10 cellular contexts compared by ENCODE assay signal in genomic region chr14:38989917-38990546, GRCh38.
DNase-seq lines count a peak whose midpoint lies in the region; ATAC-seq and TF ChIP-seq lines count a peak whose summit lies in the region.
"Had no signal": no experiment of that assay in that cellular context is flagged by ENCODE, and none has a peak within 500 bp of the region (broad histone marks: within the 10 kb centered on the region; RNA-seq: fewer than 3 reads in every experiment).

No MANE protein-coding gene starts in this region.

- H3K36me3 Mint-ChIP-seq in T-helper 2 cell treated with Interferon-gamma antibody and Interleukin-4, amounts not matched to agents 5 μg/mL and 100 μg/mL, for 36 hours (ENCODE audit: low read depth) = no peaks in the 10 kb centered on the region
- H3K36me3 Mint-ChIP-seq in naive thymus-derived CD4-positive, alpha-beta T cell = no peaks in the 10 kb centered on the region

- H3K4me1 ChIP-seq in naive thymus-derived CD4-positive, alpha-beta T cell (ENCODE audit: control insufficient read depth in 2 of 2, insufficient read depth in 2 of 2, low read length in 2 of 2) = no peaks in the 10 kb centered on the region

- H3K27me3 Mint-ChIP-seq in T-helper 2 cell treated with Interferon-gamma antibody and Interleukin-4, amounts not matched to agents 5 μg/mL and 100 μg/mL, for 36 hours (ENCODE audit: low read depth) = no peaks in the 10 kb centered on the region
- peaks cover 0 to 9% (median 7%) of the 10 kb centered on the region in 5 donors for H3K27me3 Mint-ChIP-seq in naive thymus-derived CD4-positive, alpha-beta T cell

- H3K4me1 Mint-ChIP-seq in T-helper 2 cell treated with Interferon-gamma antibody and Interleukin-4, amounts not matched to agents 5 μg/mL and 100 μg/mL, for 36 hours (ENCODE audit: low read depth) = peaks cover 10% of the 10 kb centered on the region
- peaks cover 6 to 13% (median 12%) of the 10 kb centered on the region in 7 donors for H3K4me1 Mint-ChIP-seq in naive thymus-derived CD4-positive, alpha-beta T cell

- no peaks in the 10 kb centered on the region for H3K9me3 ChIP-seq in MG63
- H3K9me3 ChIP-seq in naive thymus-derived CD4-positive, alpha-beta T cell (ENCODE audit: control insufficient read depth in 2 of 3, low read length in 3 of 3) = no peaks in the 10 kb centered on the region

- no peaks in the 10 kb centered on the region for H3K9me3 Mint-ChIP-seq in T-helper 2 cell treated with Interferon-gamma antibody and Interleukin-4, amounts not matched to agents 5 μg/mL and 100 μg/mL, for 36 hours
- H3K9me3 Mint-ChIP-seq in naive thymus-derived CD4-positive, alpha-beta T cell = peaks cover 0 to 7% (median 0%) of the 10 kb centered on the region in 11 donors

- no peak overlapping the region for H3K4me3 ChIP-seq in MG63
- H3K4me3 ChIP-seq in naive thymus-derived CD4-positive, alpha-beta T cell (ENCODE audit: low read length) = no peak overlapping the region

- intact Hi-C loops in naive thymus-derived CD4-positive, alpha-beta T cell (cut with micrococcal nuclease) = no loop called here

- CTCF ChIA-PET in naive thymus-derived CD4-positive, alpha-beta T cell (lab: Charles Lee) = no interaction called here
- CTCF ChIA-PET in HEK293T (lab: Yijun Ruan, JAX) = no interaction called here

- H3K36me3 ChIP-seq in MG63 = no peaks in the 10 kb centered on the region
- H3K36me3 ChIP-seq in naive thymus-derived CD4-positive, alpha-beta T cell (ENCODE audit: control insufficient read depth in 2 of 3, insufficient read depth in 3 of 3, low read length in 3 of 3) = no peaks in the 10 kb centered on the region

- no peaks in the 10 kb centered on the region for H3K27me3 ChIP-seq in MG63
- H3K27me3 ChIP-seq in naive thymus-derived CD4-positive, alpha-beta T cell (ENCODE audit: control insufficient read depth in 2 of 2, insufficient read depth in 2 of 2, low read length in 2 of 2) = no peaks in the 10 kb centered on the region

- POLR2A ChIA-PET in naive thymus-derived CD4-positive, alpha-beta T cell (lab: Charles Lee) = no interaction called here
- POLR2A ChIA-PET in HEK293T (lab: Yijun Ruan, JAX) = no interaction called here

- peak overlapping the region; percentile 16 for H3K27ac Mint-ChIP-seq in T-helper 2 cell treated with Interferon-gamma antibody and Interleukin-4, amounts not matched to agents 5 μg/mL and 100 μg/mL, for 36 hours
- peak overlapping the region in 1 of 9 donors; percentile 39 for H3K27ac Mint-ChIP-seq in naive thymus-derived CD4-positive, alpha-beta T cell

- ATAC-seq in HG02623 (IDR thresholded peaks at IDR 0.05; ENCODE audit: unreplicated experiment) = peak; percentile 95
- peak; percentile 29 for ATAC-seq in naive thymus-derived CD4-positive, alpha-beta T cell

- H3K27ac ChIP-seq in naive thymus-derived CD4-positive, alpha-beta T cell (ENCODE audit: low read depth, low read length) = no peak overlapping the region

- H3K4me3 Mint-ChIP-seq in T-helper 2 cell treated with Interferon-gamma antibody and Interleukin-4, amounts not matched to agents 5 μg/mL and 100 μg/mL, for 36 hours = peak overlapping the region; percentile 55
- peak overlapping the region in 2 of 10 donors; percentile 57 to 70 for H3K4me3 Mint-ChIP-seq in naive thymus-derived CD4-positive, alpha-beta T cell

- no peak for DNase-seq in T-helper 2 cell treated with Interferon-gamma antibody and Interleukin-4, amounts not matched to agents 5 μg/mL and 100 μg/mL, for 36 hours (ENCODE audit: low spot score)
- DNase-seq in T-helper 2 cell (no peak), MG63 (peak; percentile 23), GM19238 (ENCODE audit: insufficient read length, low spot score) (no peak), HEK293T (ENCODE audit: extremely low spot score) (no peak)
- DNase-seq in naive thymus-derived CD4-positive, alpha-beta T cell = no peak
- DNase-seq in stimulated activated CD4-positive, alpha-beta T cell treated with anti-CD3 and anti-CD28 coated beads, Interleukin-4, amount 100 ng/mL, for 1 hour = no peak
- DNase-seq: effector CD8-positive, alpha-beta T cell; T-helper 9 cell had no signal

TF ChIP-seq in HEK293T, 16 proteins besides CTCF, POLR2A, EP300 and RAD21:
- TF ChIP-seq BHLHE40 (IDR thresholded peaks at IDR 0.05; ENCODE audit: borderline replicate concordance) = no peak
- TF ChIP-seq FOXA1 (IDR thresholded peaks at IDR 0.05) = no peak
- no peak for TF ChIP-seq SUZ12 (IDR thresholded peaks at IDR 0.05)
- TF ChIP-seq TARDBP (IDR thresholded peaks at IDR 0.05) = no peak
- TF ChIP-seq CTBP1 (IDR thresholded peaks at IDR 0.05; ENCODE audit: borderline replicate concordance) = no peak
- TF ChIP-seq ELF4 (IDR thresholded peaks at IDR 0.05) = no peak
- no peak for TF ChIP-seq FOXM1 (IDR thresholded peaks at IDR 0.05; ENCODE audit: borderline replicate concordance)
- no peak for TF ChIP-seq SP1 (IDR thresholded peaks at IDR 0.05)
- no peak for TF ChIP-seq L3MBTL2 (conservative IDR thresholded peaks at IDR 0.05)
- no peak for TF ChIP-seq ZNF384 (IDR thresholded peaks at IDR 0.05)
- TF ChIP-seq ARNT (IDR thresholded peaks at IDR 0.05) = no peak
- TF ChIP-seq FOXK2 (IDR thresholded peaks at IDR 0.05) = no peak
- no peak for TF ChIP-seq NFRKB (IDR thresholded peaks at IDR 0.05)
- no peak for TF ChIP-seq HDGF (IDR thresholded peaks at IDR 0.05; ENCODE audit: borderline replicate concordance)
- TF ChIP-seq LEF1 (IDR thresholded peaks at IDR 0.05; ENCODE audit: borderline replicate concordance) = no peak
- TF ChIP-seq PKNOX1 (IDR thresholded peaks at IDR 0.05) = no peak
